ENCODE assay signal across 12 cellular contexts in genomic region chr10:70832852-70833542, GRCh38. TPM values are rescaled to one million over a fixed set of nuclear protein-coding genes. Genes with fewer than 3 reads are reported as not detected.
A peak's percentile ranks its signal among the peaks of the same experiment; 100 is the strongest.
DNase-seq lines count a peak whose midpoint lies in the region; ATAC-seq and TF ChIP-seq lines count a peak whose summit lies in the region.
"Had no signal": no experiment of that assay in that cellular context is flagged by ENCODE, and none has a peak within 500 bp of the region (broad histone marks: within the 10 kb centered on the region; RNA-seq: fewer than 3 reads in every experiment).

No MANE protein-coding gene starts in this region.

- H3K4me3 Mint-ChIP-seq in CD14-positive monocyte = peak overlapping the region in 1 of 2 donors; percentile 35
- H3K4me3 Mint-ChIP-seq in mesothelial cell of epicardium = no peak overlapping the region

- H3K9me3 Mint-ChIP-seq in CD14-positive monocyte = peaks cover 6 to 12% (median 8%) of the 10 kb centered on the region in 7 donors
- peaks cover 8% of the 10 kb centered on the region for H3K9me3 Mint-ChIP-seq in mesothelial cell of epicardium

- H3K4me1 Mint-ChIP-seq in CD14-positive monocyte (peaks cover 37% of the 10 kb centered on the region), mesothelial cell of epicardium (peaks cover 42% of the 10 kb centered on the region)

- H3K27me3 Mint-ChIP-seq in CD14-positive monocyte (ENCODE audit: low read depth in 3 of 3) = no peaks in the 10 kb centered on the region
- H3K27me3 Mint-ChIP-seq in mesothelial cell of epicardium (ENCODE audit: low read depth) = no peaks in the 10 kb centered on the region

- H3K27ac Mint-ChIP-seq in CD14-positive monocyte = peak overlapping the region; percentile 26 to 83 (median 59)
- peak overlapping the region; percentile 84 for H3K27ac Mint-ChIP-seq in mesothelial cell of epicardium

- ATAC-seq in HG03280 (IDR thresholded peaks at IDR 0.05; ENCODE audit: unreplicated experiment) = no peak
- ATAC-seq in GM21360 (IDR thresholded peaks at IDR 0.05; ENCODE audit: unreplicated experiment) = no peak
- ATAC-seq in HG03108 (IDR thresholded peaks at IDR 0.05; ENCODE audit: unreplicated experiment) = no peak

- no peak for DNase-seq in CD14-positive monocyte (ENCODE audit: low spot score)
- DNase-seq in KG1 (lab: John Stamatoyannopoulos, UW) = peak; percentile 9
- peak; percentile 89 for DNase-seq in astrocyte of the hippocampus (ENCODE audit: low read depth, low spot score)
- no peak for DNase-seq in mesothelial cell of epicardium (ENCODE audit: low spot score in 2 of 2, unreplicated experiment in 2 of 2)
- no peak for DNase-seq in Ammon's horn (ENCODE audit: low spot score)
- DNase-seq: NCI-H1417 had no signal

- intact Hi-C loops in CD14-positive monocyte (cut with micrococcal nuclease) = loop anchor here in 1 of 2 donors (5.0 kb wide), 1 partner anchor 34 kb away; no protein-coding TSS in a partner anchor

- TF ChIP-seq CTCF in CD14-positive monocyte (IDR thresholded peaks at IDR 0.05) = no peak
- TF ChIP-seq CTCF in mesothelial cell of epicardium (IDR thresholded peaks at IDR 0.05; ENCODE audit: unreplicated experiment) = no peak

- H3K36me3 Mint-ChIP-seq in CD14-positive monocyte (peaks cover 35 to 39% of the 10 kb centered on the region in 2 donors), mesothelial cell of epicardium (peaks cover 27% of the 10 kb centered on the region)

RNA-seq across cellular contexts. Expression of gene SGPL1, which starts 17.2 kb away (rescaled TPM):
- 10 to 100 TPM; 26.1 to 26.8 TPM for polyA plus RNA-seq in CD14-positive monocyte
- total RNA-seq in mesothelial cell of epicardium = 89.9 to 98.3 TPM (median 90.8 TPM) in 3 replicates

RNA-seq across cellular contexts. Expression of gene TBATA, which starts 47.8 kb away (rescaled TPM):
- polyA plus RNA-seq in CD14-positive monocyte = not detected
- total RNA-seq in mesothelial cell of epicardium = not detected in 3 replicates
- total RNA-seq: dermis microvascular lymphatic vessel endothelial cell; T-helper 2 cell treated with Interferon-gamma antibody and Interleukin-4, amounts not matched to agents 100 ng/mL and 5 ng/mL, for 36 hours had no signal
- polyA plus RNA-seq: neural cell had no signal

RNA-seq across cellular contexts. Expression of gene PCBD1, which starts 55.4 kb away (rescaled TPM):
- 10 to 100 TPM; 21.3 to 28.3 TPM for polyA plus RNA-seq in CD14-positive monocyte
- total RNA-seq in mesothelial cell of epicardium = 50.5 to 51.7 TPM (median 51.4 TPM) in 3 replicates

Comparison
In these comparisons a context has a peak if more than half of its experiments do, and no peak if none do; other contexts are left out.
1. DNase-seq: peak in KG1 (single experiment) and astrocyte of the hippocampus (single experiment); none in CD14-positive monocyte (single experiment), mesothelial cell of epicardium (0 of 2) and Ammon's horn (single experiment).